ENCODE assay signal across 14 cellular contexts in genomic region chr20:4626228-4626627, GRCh38.
A peak's percentile ranks its signal among the peaks of the same experiment; 100 is the strongest.
DNase-seq lines count a peak whose midpoint lies in the region; ATAC-seq and TF ChIP-seq lines count a peak whose summit lies in the region.
"Had no signal": no experiment of that assay in that cellular context is flagged by ENCODE, and none has a peak within 500 bp of the region (broad histone marks: within the 10 kb centered on the region; RNA-seq: fewer than 3 reads in every experiment).

No MANE protein-coding gene starts in this region.

- DNase-seq in GM12865 (ENCODE audit: low read depth) (peak; percentile 33), M059J (ENCODE audit: low read depth) (peak; percentile 64), dermis microvascular lymphatic vessel endothelial cell (ENCODE audit: low read depth in 2 of 2) (peak; percentile 35 to 76), pulmonary artery endothelial cell (ENCODE audit: low read depth, low spot score) (peak; percentile 53), cerebellar nuclear complex (lab: John Stamatoyannopoulos, UW) (no peak), KBM-7 (no peak)
- DNase-seq: BE2C; CD4-positive, alpha-beta memory T cell; DMS79 had no signal

- ATAC-seq in HG02588 (IDR thresholded peaks at IDR 0.05; ENCODE audit: unreplicated experiment) (no peak), GM18870 (IDR thresholded peaks at IDR 0.05; ENCODE audit: unreplicated experiment) (no peak)
- ATAC-seq: A549, K562 had no signal

- TF ChIP-seq CTCF in GM12865 (IDR thresholded peaks at IDR 0.05; ENCODE audit: insufficient read depth, low read depth, low read length, missing control alignments), result no peak

- in situ Hi-C loops in KBM-7 (cut with MboI; ENCODE audit: low pct_unique_long_range_greater_than_20kb, low sequenced_read_pairs), result no loop called here

- H3K4me3 ChIP-seq in GM12865 (ENCODE audit: low read depth, low read length), result no peak overlapping the region
- H3K4me3 ChIP-seq: A549, HAP-1, K562 had no signal

Comparison
In these comparisons a context has a peak if more than half of its experiments do, and no peak if none do; other contexts are left out.
1. DNase-seq: peak in GM12865 (single experiment), M059J (single experiment), dermis microvascular lymphatic vessel endothelial cell (2 of 2) and pulmonary artery endothelial cell (single experiment); none in cerebellar nuclear complex (0 of 2) and KBM-7 (single experiment).